10 cellular contexts compared by ENCODE assay signal in the genomic region with DNA sequence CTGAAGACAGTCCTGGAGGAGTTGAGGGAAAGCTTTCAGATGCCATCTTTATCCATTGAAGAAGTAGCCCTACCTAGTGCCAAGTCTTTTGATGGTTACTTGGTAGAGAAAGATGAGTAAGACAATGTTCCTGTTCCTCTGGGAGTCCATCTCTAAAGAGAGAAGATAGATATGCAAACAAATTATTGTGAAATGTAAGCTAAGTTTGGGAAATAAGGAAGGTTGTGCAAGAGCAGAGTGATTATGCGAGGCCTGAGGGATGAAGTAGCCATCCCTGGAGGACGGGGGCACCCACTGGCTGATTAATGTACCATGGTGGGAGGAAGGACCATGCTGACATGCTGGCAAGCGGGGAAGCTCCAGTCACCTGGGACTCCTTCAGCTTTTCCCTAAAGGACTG. TPM values are rescaled to one million over a fixed set of nuclear protein-coding genes. Genes with fewer than 3 reads are reported as not detected.
DNase-seq lines count a peak whose midpoint lies in the region; ATAC-seq, FAIRE-seq and TF ChIP-seq lines count a peak whose summit lies in the region.
"Had no signal": no experiment of that assay in that cellular context is flagged by ENCODE, and none has a peak within 500 bp of the region (broad histone marks: within the 10 kb centered on the region; RNA-seq: fewer than 3 reads in every experiment).

No MANE protein-coding gene starts in this region.

- no peaks in the 10 kb centered on the region for H3K9me3 ChIP-seq in thyroid gland
- H3K9me3 ChIP-seq: SJCRH30 had no signal

- DNase-seq in M059J (ENCODE audit: low read depth) (peak; percentile 68), brain microvascular endothelial cell (peak; percentile 47), kidney epithelial cell (ENCODE audit: low read depth) (peak; percentile 35), thyroid gland (no peak), GM12891 (ENCODE audit: insufficient read length, low spot score) (no peak)
- DNase-seq in activated CD4-positive, alpha-beta T cell treated with anti-CD3 and anti-CD28 coated beads, Interleukin-2, amount 50 U/mL, for 48 hours: no peak
- no peak for DNase-seq in stimulated activated naive CD4-positive, alpha-beta T cell treated with Interleukin-2 at 50 U/mL for 16 hours (lab: John Stamatoyannopoulos, UW)
- DNase-seq: activated effector memory CD4-positive, alpha-beta T cell treated with Interleukin-2 at 50 U/mL for 16 hours; SJCRH30 had no signal

- H3K27me3 ChIP-seq in brain microvascular endothelial cell (replicated peaks): no peaks in the 10 kb centered on the region
- no peaks in the 10 kb centered on the region for H3K27me3 ChIP-seq in kidney epithelial cell (ENCODE audit: control insufficient read depth, insufficient read depth, low read length)
- no peaks in the 10 kb centered on the region for H3K27me3 ChIP-seq in thyroid gland
- H3K27me3 ChIP-seq: SJCRH30 had no signal

- TF ChIP-seq CTCF in brain microvascular endothelial cell (IDR thresholded peaks at IDR 0.05; ENCODE audit: low read depth, low read length, missing control alignments) (no peak), kidney epithelial cell (IDR thresholded peaks at IDR 0.05; ENCODE audit: insufficient read depth, low read length, poor library complexity, severe bottlenecking) (no peak), thyroid gland (IDR thresholded peaks at IDR 0.05) (no peak)

- no peak for FAIRE-seq in GM12891 (lab: Jason Lieb, UNC)

- no peak overlapping the region for H3K4me3 ChIP-seq in brain microvascular endothelial cell (ENCODE audit: low read depth, low read length)
- H3K4me3 ChIP-seq in kidney epithelial cell (ENCODE audit: low read depth, low read length): no peak overlapping the region
- no peak overlapping the region for H3K4me3 ChIP-seq in thyroid gland (replicated peaks in 1 of 3)
- H3K4me3 ChIP-seq: SJCRH30 had no signal

- intact Hi-C loops in thyroid gland (cut with DNase I): no loop called here

- 82 to 93% methylated on average over 3 of the region's 3 CpGs for WGBS in thyroid gland, 2 donors

- H3K4me1 ChIP-seq in thyroid gland: peaks cover 28 to 39% of the 10 kb centered on the region in 2 donors

- ATAC-seq in GM18498 (IDR thresholded peaks at IDR 0.05; ENCODE audit: unreplicated experiment): no peak

- H3K36me3 ChIP-seq in brain microvascular endothelial cell (replicated peaks) (no peaks in the 10 kb centered on the region), kidney epithelial cell (ENCODE audit: control insufficient read depth, insufficient read depth, low read length) (no peaks in the 10 kb centered on the region), thyroid gland (no peaks in the 10 kb centered on the region)
- H3K36me3 ChIP-seq: SJCRH30 had no signal

- in situ Hi-C loops in brain microvascular endothelial cell (cut with HindIII; ENCODE audit: low pct_ligation_motif_present, low sequenced_read_pairs): no loop called here

- peak overlapping the region; percentile 84 for H3K27ac ChIP-seq in brain microvascular endothelial cell
- peak overlapping the region in 2 of 3 donors; percentile 34 to 76 for H3K27ac ChIP-seq in thyroid gland

- TF ChIP-seq POLR2A in thyroid gland (IDR thresholded peaks at IDR 0.05): no peak
- no peak for TF ChIP-seq POLR2A in GM12891 (IDR thresholded peaks at IDR 0.05; ENCODE audit: low read depth, low read length)

TF ChIP-seq in GM12891, 5 proteins besides CTCF, POLR2A, EP300 and RAD21:
- TF ChIP-seq PAX5 (IDR thresholded peaks at IDR 0.05; ENCODE audit: insufficient read depth, low read length, severe bottlenecking) (no peak), SPI1 (IDR thresholded peaks at IDR 0.05; ENCODE audit: low read depth, low read length) (no peak), POLR2AphosphoS5 (IDR thresholded peaks at IDR 0.05; ENCODE audit: low read depth, low read length) (no peak), TAF1 (IDR thresholded peaks at IDR 0.05; ENCODE audit: low read depth, low read length) (no peak), POU2F2 (IDR thresholded peaks at IDR 0.05; ENCODE audit: low read depth, low read length) (no peak)

RNA-seq across cellular contexts. Expression of a gene that starts 1.0 kb away (rescaled TPM):
- 3.0 and 5.2 TPM in 2 replicates for total RNA-seq in M059J (2014; rRNA removed; shearing (Covaris generic))
- total RNA-seq in kidney epithelial cell: 11.6 and 19.3 TPM in 2 replicates
- total RNA-seq in thyroid gland: 100 to 1,000 TPM in 2 of 4 donors, 10 to 100 TPM in 2; 81.0 to 236 (median 119) TPM
- polyA plus RNA-seq in GM12891 (2012; ENCODE audit: low read depth, missing spikeins): not detected

Comparison
In these comparisons a context has a peak if more than half of its experiments do, and no peak if none do; other contexts are left out.
1. DNase-seq: peak in M059J (single experiment), brain microvascular endothelial cell (single experiment) and kidney epithelial cell (single experiment); none in thyroid gland (0 of 2), GM12891 (single experiment), activated CD4-positive, alpha-beta T cell treated with anti-CD3 and anti-CD28 coated beads, Interleukin-2, amount 50 U/mL, for 48 hours (0 of 2) and stimulated activated naive CD4-positive, alpha-beta T cell treated with Interleukin-2 at 50 U/mL for 16 hours (single experiment).